17 cellular contexts compared by ENCODE assay signal in genomic region chr18:5556317-5556974, GRCh38. TPM values are rescaled to one million over a fixed set of nuclear protein-coding genes. Genes with fewer than 3 reads are reported as not detected.
DNase-seq lines count a peak whose midpoint lies in the region; ATAC-seq and TF ChIP-seq lines count a peak whose summit lies in the region.
"Had no signal": no experiment of that assay in that cellular context is flagged by ENCODE, and none has a peak within 500 bp of the region (broad histone marks: within the 10 kb centered on the region; RNA-seq: fewer than 3 reads in every experiment).

No MANE protein-coding gene starts in this region.

- H3K4me3 Mint-ChIP-seq in progenitor cell of endocrine pancreas (ENCODE audit: low read depth) = no peak overlapping the region
- H3K4me3 Mint-ChIP-seq: activated naive CD8-positive, alpha-beta T cell had no signal

- peak overlapping the region; percentile 6 for H3K27ac Mint-ChIP-seq in progenitor cell of endocrine pancreas
- H3K27ac Mint-ChIP-seq: activated naive CD8-positive, alpha-beta T cell had no signal

- H3K9me3 Mint-ChIP-seq in progenitor cell of endocrine pancreas (ENCODE audit: low read depth) = no peaks in the 10 kb centered on the region

- H3K27me3 Mint-ChIP-seq in progenitor cell of endocrine pancreas = peaks cover 18% of the 10 kb centered on the region

- DNase-seq in AG20443 (ENCODE audit: low spot score) (peak; percentile 68), RPMI7951 (ENCODE audit: low read depth) (peak; percentile 26), fibroblast of peridontal ligament (ENCODE audit: extremely low read depth) (peak; percentile 47), progenitor cell of endocrine pancreas (ENCODE audit: low spot score, unreplicated experiment) (no peak), EL (no peak), iPS-NIHi7 (ENCODE audit: extremely low spot score) (no peak)
- no peak for DNase-seq in activated CD4-positive, alpha-beta T cell treated with anti-CD3 and anti-CD28 coated beads, Interleukin-2, amount 50 U/mL, for 48 hours
- DNase-seq: activated CD8-positive, alpha-beta memory T cell treated with anti-CD3 and anti-CD28 coated beads, Interleukin-2, amount 50 U/mL, for 48 hours; colonic mucosa; GF-D8; NCI-H1092 treated with DMSO at 0.1 percent for 48 hours; NCI-H526 treated with DMSO at 0.1 percent for 48 hours; SIG-M5 had no signal

- no peaks in the 10 kb centered on the region for H3K36me3 Mint-ChIP-seq in progenitor cell of endocrine pancreas (ENCODE audit: insufficient read depth)
- H3K36me3 Mint-ChIP-seq: activated naive CD8-positive, alpha-beta T cell had no signal

- ATAC-seq in GM18909 (IDR thresholded peaks at IDR 0.05; ENCODE audit: poor library complexity, unreplicated experiment) = no peak
- ATAC-seq: HCT116 had no signal

- peaks cover 17% of the 10 kb centered on the region for H3K4me1 Mint-ChIP-seq in progenitor cell of endocrine pancreas (ENCODE audit: low read depth)

- no peak for TF ChIP-seq CTCF in progenitor cell of endocrine pancreas (IDR thresholded peaks at IDR 0.05; ENCODE audit: unreplicated experiment)

RNA-seq across cellular contexts. Expression of gene EPB41L3, which starts 12.6 kb away (rescaled TPM):
- total RNA-seq in RPMI7951 (2014; rRNA removed; shearing (Covaris generic)) = 5.8 and 6.4 TPM in 2 replicates
- 41.7 and 49.8 TPM in 2 replicates for total RNA-seq in progenitor cell of endocrine pancreas
- total RNA-seq: HT-29 had no signal

Comparison
In these comparisons a context has a peak if more than half of its experiments do, and no peak if none do; other contexts are left out.
1. DNase-seq: peak in AG20443 (single experiment), RPMI7951 (single experiment) and fibroblast of peridontal ligament (single experiment); none in progenitor cell of endocrine pancreas (single experiment), EL (single experiment), iPS-NIHi7 (single experiment) and activated CD4-positive, alpha-beta T cell treated with anti-CD3 and anti-CD28 coated beads, Interleukin-2, amount 50 U/mL, for 48 hours (0 of 2).